Comparison of ENCODE assay signal across 26 cellular contexts in genomic region chr3:61875488-61875887, GRCh38.
DNase-seq lines count a peak whose midpoint lies in the region; ATAC-seq and TF ChIP-seq lines count a peak whose summit lies in the region.
"Had no signal": no experiment of that assay in that cellular context is flagged by ENCODE, and none has a peak within 500 bp of the region (broad histone marks: within the 10 kb centered on the region; RNA-seq: fewer than 3 reads in every experiment).

No MANE protein-coding gene starts in this region.

- no peak overlapping the region for H3K9ac ChIP-seq in HUES48 (ENCODE audit: low read depth, low read length)
- peak overlapping the region; percentile 50; the same call in 1 of the 2 replicates for H3K9ac ChIP-seq in iPS-20b (ENCODE audit: low read depth, low read length)

- no peak overlapping the region; the same call in 1 of the 2 replicates for H3K4me3 ChIP-seq in HUES48 (ENCODE audit: low read depth, low read length)
- peak overlapping the region; percentile 33; the same call in 1 of the 2 replicates for H3K4me3 ChIP-seq in iPS-20b (ENCODE audit: low read length)
- no peak overlapping the region for H3K4me3 ChIP-seq in psoas muscle
- H3K4me3 ChIP-seq: stomach, tibial nerve had no signal

- DNase-seq in psoas muscle, result no peak
- no peak for DNase-seq in superior temporal gyrus (ENCODE audit: extremely low spot score)
- DNase-seq in cortex of kidney (lab: John Stamatoyannopoulos, UW), result no peak
- DNase-seq: activated naive CD4-positive, alpha-beta T cell treated with Interleukin-2 at 50 U/mL for 16 hours; activated T-cell treated with anti-CD3 and anti-CD28 coated beads, Interleukin-2, amount 50 U/mL, for 4 hours; CD4-positive, CD25-positive, alpha-beta regulatory T cell; head of caudate nucleus; KG1; left colon; midbrain; natural killer cell; NCI-H2171; NCI-H524; NK-92 treated with Interleukin-12 subunit alpha and Interleukin-12 subunit beta, amount 100 ng/mL, for 24 hours; SIG-M5; stimulated activated CD4-positive, alpha-beta T cell treated with anti-CD3 and anti-CD28 coated beads, Interleukin-15, amount 100 ng/mL, for 24 hours; stomach; T-helper 1 cell had no signal

- ATAC-seq in psoas muscle (peak in 2 of 4 donors; percentile 18 to 31), HG03039 (IDR thresholded peaks at IDR 0.05; ENCODE audit: unreplicated experiment) (no peak), HG03354 (IDR thresholded peaks at IDR 0.05; ENCODE audit: poor library complexity, severe bottlenecking, unreplicated experiment) (no peak)
- ATAC-seq: activated T-cell treated with anti-CD3 and anti-CD28 coated beads, Interleukin-2, amount 50 U/mL, for 4 hours; left colon; natural killer cell; Panc1; sciatic nerve had no signal

- H3K9me3 ChIP-seq in HUES48 (ENCODE audit: control insufficient read depth, insufficient read depth, low read length) (no peaks in the 10 kb centered on the region), iPS-20b (ENCODE audit: insufficient read depth, low read depth, low read length) (no peaks in the 10 kb centered on the region), psoas muscle (no peaks in the 10 kb centered on the region)
- H3K9me3 ChIP-seq: stomach, tibial nerve had no signal

- H3K27ac ChIP-seq in HUES48 (ENCODE audit: low read depth, low read length) (peak overlapping the region; percentile 63), angular gyrus (ENCODE audit: low read depth, low read length) (peak overlapping the region; percentile 13), iPS-20b (ENCODE audit: low read length) (peak overlapping the region; percentile 50), psoas muscle (peak overlapping the region; percentile 70)
- H3K27ac ChIP-seq: tibial nerve had no signal

- peaks cover 90% of the 10 kb centered on the region for H3K4me1 ChIP-seq in HUES48 (ENCODE audit: control insufficient read depth, insufficient read depth, low read length)
- peaks cover 72% of the 10 kb centered on the region for H3K4me1 ChIP-seq in iPS-20b (ENCODE audit: insufficient read depth, low read length)
- H3K4me1 ChIP-seq in psoas muscle, result peaks cover 40% of the 10 kb centered on the region

- no peaks in the 10 kb centered on the region for H3K36me3 ChIP-seq in HUES48 (ENCODE audit: control insufficient read depth, insufficient read depth, low read length)
- H3K36me3 ChIP-seq in iPS-20b (ENCODE audit: insufficient read depth, low read depth, low read length), result no peaks in the 10 kb centered on the region
- no peaks in the 10 kb centered on the region for H3K36me3 ChIP-seq in psoas muscle (ENCODE audit: insufficient read depth in 1 of 2, low read depth in 1 of 2)
- H3K36me3 ChIP-seq: stomach, tibial nerve had no signal

- H3K27me3 ChIP-seq in HUES48 (ENCODE audit: control insufficient read depth, insufficient read depth, low read length) (no peaks in the 10 kb centered on the region), iPS-20b (ENCODE audit: insufficient read depth, low read length) (no peaks in the 10 kb centered on the region), psoas muscle (ENCODE audit: insufficient read depth in 3 of 3, low read length in 2 of 3) (no peaks in the 10 kb centered on the region)
- H3K27me3 ChIP-seq: stomach, tibial nerve had no signal

- intact Hi-C loops in psoas muscle (cut with DNase I), result no loop called here

- no peak for TF ChIP-seq CTCF in psoas muscle (IDR thresholded peaks at IDR 0.05)

- 73 to 93% (median 73%) methylated on average over 8 of the region's 8 CpGs for WGBS in psoas muscle, 3 donors

Comparison
In these comparisons a context has a peak if more than half of its experiments do, and no peak if none do; other contexts are left out.
1. H3K27ac ChIP-seq: peak in every context shown above with its lines; median percentile 70 in psoas muscle; 63 in HUES48; 50 in iPS-20b; 13 in angular gyrus.